ENCODE assay signal across 19 cellular contexts in genomic region chr5:180521591-180521990, GRCh38.
"Had no signal": no experiment of that assay in that cellular context is flagged by ENCODE, and none has a peak within 500 bp of the region (broad histone marks: within the 10 kb centered on the region; RNA-seq: fewer than 3 reads in every experiment).

No MANE protein-coding gene starts in this region.

- H3K27me3 Mint-ChIP-seq: activated naive CD8-positive, alpha-beta T cell treated with anti-CD3 and anti-CD28 coated beads, Interleukin-2, amount 10 ng/mL, durations not matched to agents 7 days and 5 days; activated T-helper 17 cell treated with anti-CD3 and anti-CD28 coated beads, Interleukin-2, amount 50 U/mL, for 72 hours; central memory CD8-positive, alpha-beta T cell; stimulated activated naive CD8-positive, alpha-beta T cell treated with anti-CD3 and anti-CD28 coated beads, Interleukin-15, amount 100 ng/mL, for 72 hours had no signal

- H3K36me3 ChIP-seq: gastrocnemius medialis, left ventricle myocardium inferior, ovary, suprapubic skin, transverse colon, vagina had no signal

- DNase-seq: activated CD4-positive, alpha-beta T cell treated with anti-CD3 and anti-CD28 coated beads, Interleukin-2, amount 50 U/mL, for 48 hours; activated naive CD4-positive, alpha-beta T cell; activated naive CD8-positive, alpha-beta T cell treated with anti-CD3 and anti-CD28 coated beads, Interleukin-2, amount 10 ng/mL, durations not matched to agents 7 days and 5 days; activated T-cell treated with anti-CD3 and anti-CD28 coated beads for 4 hours; body of pancreas; gastrocnemius medialis; left ventricle myocardium inferior; ovary; stimulated activated CD4-positive, alpha-beta T cell treated with anti-CD3 and anti-CD28 coated beads, Interleukin-4, amount 100 ng/mL, for 1 hour; stimulated activated naive CD8-positive, alpha-beta T cell treated with anti-CD3 and anti-CD28 coated beads, Interleukin-15, amount 100 ng/mL, for 72 hours; transverse colon had no signal

- FAIRE-seq: TTC549 had no signal

- H3K27ac ChIP-seq: body of pancreas, coronary artery, gastrocnemius medialis, left ventricle myocardium inferior, ovary, suprapubic skin, transverse colon, vagina had no signal

- H3K9me3 ChIP-seq: body of pancreas, gastrocnemius medialis, left ventricle myocardium inferior, ovary, suprapubic skin, transverse colon, vagina had no signal

- H3K4me3 Mint-ChIP-seq: activated naive CD8-positive, alpha-beta T cell treated with anti-CD3 and anti-CD28 coated beads, Interleukin-2, amount 10 ng/mL, durations not matched to agents 7 days and 5 days; activated T-helper 17 cell treated with anti-CD3 and anti-CD28 coated beads, Interleukin-2, amount 50 U/mL, for 72 hours; central memory CD8-positive, alpha-beta T cell; neural crest cell; stimulated activated naive CD8-positive, alpha-beta T cell treated with anti-CD3 and anti-CD28 coated beads, Interleukin-15, amount 100 ng/mL, for 72 hours; T-helper 2 cell treated with Interferon-gamma antibody and Interleukin-4, amounts not matched to agents 5 μg/mL and 100 μg/mL, for 36 hours had no signal

- H3K9me3 Mint-ChIP-seq: activated naive CD8-positive, alpha-beta T cell treated with anti-CD3 and anti-CD28 coated beads, Interleukin-2, amount 10 ng/mL, durations not matched to agents 7 days and 5 days; activated T-helper 17 cell treated with anti-CD3 and anti-CD28 coated beads, Interleukin-2, amount 50 U/mL, for 72 hours; central memory CD8-positive, alpha-beta T cell; neural crest cell; stimulated activated naive CD8-positive, alpha-beta T cell treated with anti-CD3 and anti-CD28 coated beads, Interleukin-15, amount 100 ng/mL, for 72 hours; T-helper 2 cell treated with Interferon-gamma antibody and Interleukin-4, amounts not matched to agents 5 μg/mL and 100 μg/mL, for 36 hours had no signal

- H3K27ac Mint-ChIP-seq: activated naive CD8-positive, alpha-beta T cell treated with anti-CD3 and anti-CD28 coated beads, Interleukin-2, amount 10 ng/mL, durations not matched to agents 7 days and 5 days; stimulated activated naive CD8-positive, alpha-beta T cell treated with anti-CD3 and anti-CD28 coated beads, Interleukin-15, amount 100 ng/mL, for 72 hours; T-helper 2 cell treated with Interferon-gamma antibody and Interleukin-4, amounts not matched to agents 5 μg/mL and 100 μg/mL, for 36 hours had no signal
